ENCODE assay signal across 1 cellular context in the genomic region with DNA sequence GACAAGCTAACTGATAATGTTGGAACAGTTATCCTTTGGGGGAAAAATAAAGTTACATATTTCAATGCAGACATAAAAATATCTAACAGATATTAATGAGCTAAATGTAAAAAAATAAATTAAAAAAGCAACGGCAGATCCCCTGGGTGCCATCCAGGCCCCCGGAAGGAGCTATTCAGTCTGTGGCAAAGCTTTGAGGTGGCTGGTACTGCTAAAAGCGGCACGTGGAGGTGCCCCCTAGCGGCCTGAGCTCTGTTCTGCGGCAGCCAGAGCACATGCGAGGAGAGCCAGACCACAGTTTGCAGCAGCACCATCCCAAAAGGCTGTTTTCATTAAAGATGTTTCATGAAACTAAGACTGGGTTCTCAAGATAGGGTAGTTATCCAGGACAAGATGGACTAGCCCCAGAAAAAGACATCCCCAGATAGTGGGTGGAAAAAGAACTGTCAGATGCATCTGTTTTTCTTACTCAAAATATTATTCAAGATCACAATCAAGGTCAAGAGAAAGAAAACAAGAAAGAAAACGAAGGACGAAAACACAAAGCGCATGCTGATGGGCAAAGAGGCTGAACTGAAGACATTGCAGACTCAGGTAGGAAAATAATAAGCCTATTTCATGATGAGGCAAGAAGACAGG.
A peak's percentile ranks its signal among the peaks of the same experiment; 100 is the strongest.
TF ChIP-seq lines count a peak whose summit lies in the region.

No MANE protein-coding gene starts in this region.

TF ChIP-seq in K562, 482 proteins besides CTCF, POLR2A, EP300 and RAD21 (continued from another document):
- TF ChIP-seq, protein P1, sequence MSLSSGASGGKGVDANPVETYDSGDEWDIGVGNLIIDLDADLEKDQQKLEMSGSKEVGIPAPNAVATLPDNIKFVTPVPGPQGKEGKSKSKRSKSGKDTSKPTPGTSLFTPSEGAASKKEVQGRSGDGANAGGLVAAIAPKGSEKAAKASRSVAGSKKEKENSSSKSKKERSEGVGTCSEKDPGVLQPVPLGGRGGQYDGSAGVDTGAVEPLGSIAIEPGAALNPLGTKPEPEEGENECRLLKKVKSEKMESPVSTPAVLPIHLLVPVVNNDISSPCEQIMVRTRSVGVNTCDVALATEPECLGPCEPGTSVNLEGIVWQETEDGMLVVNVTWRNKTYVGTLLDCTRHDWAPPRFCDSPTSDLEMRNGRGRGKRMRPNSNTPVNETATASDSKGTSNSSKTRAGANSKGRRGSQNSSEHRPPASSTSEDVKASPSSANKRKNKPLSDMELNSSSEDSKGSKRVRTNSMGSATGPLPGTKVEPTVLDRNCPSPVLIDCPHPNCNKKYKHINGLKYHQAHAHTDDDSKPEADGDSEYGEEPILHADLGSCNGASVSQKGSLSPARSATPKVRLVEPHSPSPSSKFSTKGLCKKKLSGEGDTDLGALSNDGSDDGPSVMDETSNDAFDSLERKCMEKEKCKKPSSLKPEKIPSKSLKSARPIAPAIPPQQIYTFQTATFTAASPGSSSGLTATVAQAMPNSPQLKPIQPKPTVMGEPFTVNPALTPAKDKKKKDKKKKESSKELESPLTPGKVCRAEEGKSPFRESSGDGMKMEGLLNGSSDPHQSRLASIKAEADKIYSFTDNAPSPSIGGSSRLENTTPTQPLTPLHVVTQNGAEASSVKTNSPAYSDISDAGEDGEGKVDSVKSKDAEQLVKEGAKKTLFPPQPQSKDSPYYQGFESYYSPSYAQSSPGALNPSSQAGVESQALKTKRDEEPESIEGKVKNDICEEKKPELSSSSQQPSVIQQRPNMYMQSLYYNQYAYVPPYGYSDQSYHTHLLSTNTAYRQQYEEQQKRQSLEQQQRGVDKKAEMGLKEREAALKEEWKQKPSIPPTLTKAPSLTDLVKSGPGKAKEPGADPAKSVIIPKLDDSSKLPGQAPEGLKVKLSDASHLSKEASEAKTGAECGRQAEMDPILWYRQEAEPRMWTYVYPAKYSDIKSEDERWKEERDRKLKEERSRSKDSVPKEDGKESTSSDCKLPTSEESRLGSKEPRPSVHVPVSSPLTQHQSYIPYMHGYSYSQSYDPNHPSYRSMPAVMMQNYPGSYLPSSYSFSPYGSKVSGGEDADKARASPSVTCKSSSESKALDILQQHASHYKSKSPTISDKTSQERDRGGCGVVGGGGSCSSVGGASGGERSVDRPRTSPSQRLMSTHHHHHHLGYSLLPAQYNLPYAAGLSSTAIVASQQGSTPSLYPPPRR (CRISPR knock-in tag; IDR thresholded peaks at IDR 0.05; ENCODE audit: borderline replicate concordance), result no peak
- TF ChIP-seq CBX8 (IDR thresholded peaks at IDR 0.05; ENCODE audit: borderline replicate concordance, extremely low read depth, low read depth, low read length, poor library complexity, severe bottlenecking) (no peak), ZNF133 (CRISPR knock-in tag; IDR thresholded peaks at IDR 0.05) (no peak), ELF1 (tag; IDR thresholded peaks at IDR 0.05) (peak; percentile 33; the same call in 1 of the 2 replicates), FOXJ3 (CRISPR knock-in tag; IDR thresholded peaks at IDR 0.05) (no peak), POLR3A (IDR thresholded peaks at IDR 0.05; ENCODE audit: borderline replicate concordance, extremely low read depth, insufficient read depth, insufficient read length) (no peak), GATAD2A (IDR thresholded peaks at IDR 0.05) (no peak), SPI1 (IDR thresholded peaks at IDR 0.05; ENCODE audit: borderline replicate concordance, low read depth, low read length) (no peak), ETV6 (IDR thresholded peaks at IDR 0.05; ENCODE audit: borderline replicate concordance in 1 of 2, low read depth in 2 of 2, low read length in 1 of 2) (no peak), ETV6 (CRISPR knock-in tag; IDR thresholded peaks at IDR 0.05; ENCODE audit: borderline replicate concordance) (no peak), TEAD2 (tag; IDR thresholded peaks at IDR 0.05) (no peak), ZNF324 (CRISPR knock-in tag; IDR thresholded peaks at IDR 0.05) (no peak), ZKSCAN1 (IDR thresholded peaks at IDR 0.05; ENCODE audit: low read depth, low read length) (no peak), ZNF274 (IDR thresholded peaks at IDR 0.05; ENCODE audit: borderline replicate concordance, low read depth, low read length) (no peak)
- TF ChIP-seq, protein P2, sequence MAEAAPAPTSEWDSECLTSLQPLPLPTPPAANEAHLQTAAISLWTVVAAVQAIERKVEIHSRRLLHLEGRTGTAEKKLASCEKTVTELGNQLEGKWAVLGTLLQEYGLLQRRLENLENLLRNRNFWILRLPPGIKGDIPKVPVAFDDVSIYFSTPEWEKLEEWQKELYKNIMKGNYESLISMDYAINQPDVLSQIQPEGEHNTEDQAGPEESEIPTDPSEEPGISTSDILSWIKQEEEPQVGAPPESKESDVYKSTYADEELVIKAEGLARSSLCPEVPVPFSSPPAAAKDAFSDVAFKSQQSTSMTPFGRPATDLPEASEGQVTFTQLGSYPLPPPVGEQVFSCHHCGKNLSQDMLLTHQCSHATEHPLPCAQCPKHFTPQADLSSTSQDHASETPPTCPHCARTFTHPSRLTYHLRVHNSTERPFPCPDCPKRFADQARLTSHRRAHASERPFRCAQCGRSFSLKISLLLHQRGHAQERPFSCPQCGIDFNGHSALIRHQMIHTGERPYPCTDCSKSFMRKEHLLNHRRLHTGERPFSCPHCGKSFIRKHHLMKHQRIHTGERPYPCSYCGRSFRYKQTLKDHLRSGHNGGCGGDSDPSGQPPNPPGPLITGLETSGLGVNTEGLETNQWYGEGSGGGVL (CRISPR knock-in tag; IDR thresholded peaks at IDR 0.05), result no peak
- TF ChIP-seq, protein P3, sequence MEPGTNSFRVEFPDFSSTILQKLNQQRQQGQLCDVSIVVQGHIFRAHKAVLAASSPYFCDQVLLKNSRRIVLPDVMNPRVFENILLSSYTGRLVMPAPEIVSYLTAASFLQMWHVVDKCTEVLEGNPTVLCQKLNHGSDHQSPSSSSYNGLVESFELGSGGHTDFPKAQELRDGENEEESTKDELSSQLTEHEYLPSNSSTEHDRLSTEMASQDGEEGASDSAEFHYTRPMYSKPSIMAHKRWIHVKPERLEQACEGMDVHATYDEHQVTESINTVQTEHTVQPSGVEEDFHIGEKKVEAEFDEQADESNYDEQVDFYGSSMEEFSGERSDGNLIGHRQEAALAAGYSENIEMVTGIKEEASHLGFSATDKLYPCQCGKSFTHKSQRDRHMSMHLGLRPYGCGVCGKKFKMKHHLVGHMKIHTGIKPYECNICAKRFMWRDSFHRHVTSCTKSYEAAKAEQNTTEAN (CRISPR knock-in tag; IDR thresholded peaks at IDR 0.05), result no peak
- TF ChIP-seq, protein P4, sequence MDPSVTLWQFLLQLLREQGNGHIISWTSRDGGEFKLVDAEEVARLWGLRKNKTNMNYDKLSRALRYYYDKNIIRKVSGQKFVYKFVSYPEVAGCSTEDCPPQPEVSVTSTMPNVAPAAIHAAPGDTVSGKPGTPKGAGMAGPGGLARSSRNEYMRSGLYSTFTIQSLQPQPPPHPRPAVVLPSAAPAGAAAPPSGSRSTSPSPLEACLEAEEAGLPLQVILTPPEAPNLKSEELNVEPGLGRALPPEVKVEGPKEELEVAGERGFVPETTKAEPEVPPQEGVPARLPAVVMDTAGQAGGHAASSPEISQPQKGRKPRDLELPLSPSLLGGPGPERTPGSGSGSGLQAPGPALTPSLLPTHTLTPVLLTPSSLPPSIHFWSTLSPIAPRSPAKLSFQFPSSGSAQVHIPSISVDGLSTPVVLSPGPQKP (CRISPR knock-in tag; IDR thresholded peaks at IDR 0.05), result no peak
TF ChIP-seq in K562: peak in this region for 31.
